Comparison of ENCODE assay signal across 11 cellular contexts in genomic region chr2:49940616-49941015, GRCh38.
DNase-seq lines count a peak whose midpoint lies in the region; ATAC-seq and TF ChIP-seq lines count a peak whose summit lies in the region.
"Had no signal": no experiment of that assay in that cellular context is flagged by ENCODE, and none has a peak within 500 bp of the region (broad histone marks: within the 10 kb centered on the region; RNA-seq: fewer than 3 reads in every experiment).

No MANE protein-coding gene starts in this region.

- H3K4me3 Mint-ChIP-seq in activated CD8-positive, alpha-beta memory T cell treated with anti-CD3 and anti-CD28 coated beads, Interleukin-2, amount 10 ng/mL, durations not matched to agents 7 days and 5 days, result peak overlapping the region; percentile 73
- no peak overlapping the region for H3K4me3 Mint-ChIP-seq in GM23338
- H3K4me3 Mint-ChIP-seq: nephron had no signal

- no peaks in the 10 kb centered on the region for H3K27me3 Mint-ChIP-seq in activated CD8-positive, alpha-beta memory T cell treated with anti-CD3 and anti-CD28 coated beads, Interleukin-2, amount 10 ng/mL, durations not matched to agents 7 days and 5 days
- H3K27me3 Mint-ChIP-seq in GM23338 (ENCODE audit: insufficient read depth, low read depth, poor library complexity), result peaks cover 45% of the 10 kb centered on the region

- no peaks in the 10 kb centered on the region for H4K20me1 ChIP-seq in mammary epithelial cell (ENCODE audit: insufficient read depth, low read length)
- no peaks in the 10 kb centered on the region for H4K20me1 ChIP-seq in GM23338 (replicated peaks; ENCODE audit: insufficient read depth)

- H3K9ac ChIP-seq in mammary epithelial cell (ENCODE audit: insufficient read depth, low read length) (peak overlapping the region; percentile 3), stomach smooth muscle (ENCODE audit: low read length in 2 of 2) (no peak overlapping the region)

- H3K79me2 ChIP-seq in mammary epithelial cell (ENCODE audit: insufficient read depth, low read length) (no peaks in the 10 kb centered on the region), GM23338 (replicated peaks; ENCODE audit: insufficient read depth) (no peaks in the 10 kb centered on the region)

- H3K9me3 ChIP-seq in mammary epithelial cell (replicated peaks; ENCODE audit: insufficient read depth, low read length) (no peaks in the 10 kb centered on the region), stomach smooth muscle (ENCODE audit: control insufficient read depth in 2 of 2, low read length in 2 of 2) (no peaks in the 10 kb centered on the region)
- H3K9me3 ChIP-seq: adrenal gland had no signal

- no peaks in the 10 kb centered on the region for H3K9me3 Mint-ChIP-seq in activated CD8-positive, alpha-beta memory T cell treated with anti-CD3 and anti-CD28 coated beads, Interleukin-2, amount 10 ng/mL, durations not matched to agents 7 days and 5 days (ENCODE audit: low read depth)
- no peaks in the 10 kb centered on the region for H3K9me3 Mint-ChIP-seq in GM23338
- H3K9me3 Mint-ChIP-seq: nephron had no signal

- H3K27me3 ChIP-seq in mammary epithelial cell (ENCODE audit: insufficient read depth, low read length) (no peaks in the 10 kb centered on the region), stomach smooth muscle (ENCODE audit: control insufficient read depth in 1 of 2, insufficient read depth in 2 of 2, low read length in 2 of 2) (no peaks in the 10 kb centered on the region), GM23338 (ENCODE audit: insufficient read depth) (peaks cover 83% of the 10 kb centered on the region)
- H3K27me3 ChIP-seq: adrenal gland had no signal

- no TSS peak for BruUV-seq in mammary epithelial cell (replicated peaks; lab: Mats Ljungman, UMichigan)

- CTCF ChIA-PET in activated CD8-positive, alpha-beta memory T cell treated with anti-CD3 and anti-CD28 coated beads, Interleukin-2, amount 10 ng/mL, durations not matched to agents 7 days and 5 days (lab: Charles Lee), result interaction anchor here (1.2 kb wide), 1 partner anchor 9 kb away, joined by 3 read pairs; no protein-coding TSS in a partner anchor
- CTCF ChIA-PET in mammary epithelial cell (lab: Charles Lee; ENCODE audit: low non-redundant PET), result no interaction called here

- H3K4me3 ChIP-seq in mammary epithelial cell (replicated peaks in 1 of 3; ENCODE audit: insufficient read depth in 1 of 3, low read depth in 2 of 3, low read length in 3 of 3) (peak overlapping the region in 2 of 3 experiments; percentile 29 to 35), stomach smooth muscle (ENCODE audit: low read length in 2 of 2) (peak overlapping the region; percentile 24 to 41), GM23338 (no peak overlapping the region)

- H3K36me3 ChIP-seq in mammary epithelial cell (ENCODE audit: insufficient read depth, low read length) (no peaks in the 10 kb centered on the region), stomach smooth muscle (ENCODE audit: control insufficient read depth in 2 of 2, insufficient read depth in 2 of 2, low read length in 2 of 2) (no peaks in the 10 kb centered on the region), GM23338 (ENCODE audit: insufficient read depth) (no peaks in the 10 kb centered on the region)
- H3K36me3 ChIP-seq: adrenal gland had no signal

- DNase-seq in activated CD8-positive, alpha-beta memory T cell treated with anti-CD3 and anti-CD28 coated beads, Interleukin-2, amount 10 ng/mL, durations not matched to agents 7 days and 5 days, result no peak
- DNase-seq in activated CD8-positive, alpha-beta memory T cell treated with anti-CD3 and anti-CD28 coated beads, Interleukin-2, amount 50 U/mL, for 48 hours, result no peak
- peak; percentile 17 for DNase-seq in LoVo (ENCODE audit: low spot score)
- no peak for DNase-seq in mammary epithelial cell
- DNase-seq in kidney tubule cell (ENCODE audit: low spot score), result no peak
- DNase-seq in NCI-H1105 (lab: John Stamatoyannopoulos, UW), result no peak
- no peak for DNase-seq in GM23338 (ENCODE audit: low spot score)
- DNase-seq: adrenal gland, NCI-H1436 treated with DMSO at 0.1 percent for 48 hours had no signal

- H3K4me1 Mint-ChIP-seq in activated CD8-positive, alpha-beta memory T cell treated with anti-CD3 and anti-CD28 coated beads, Interleukin-2, amount 10 ng/mL, durations not matched to agents 7 days and 5 days, result peaks cover 3% of the 10 kb centered on the region
- peaks cover 16% of the 10 kb centered on the region for H3K4me1 Mint-ChIP-seq in GM23338

- 10% methylated on average over 3 of the region's 3 CpGs for WGBS in mammary epithelial cell (ENCODE audit: low coverage, missing lambda C conversion rate)

- H3K4me2 ChIP-seq in mammary epithelial cell (ENCODE audit: insufficient read depth, low read depth, low read length) (peak overlapping the region; percentile 67), GM23338 (no peak overlapping the region)

- intact Hi-C loops in mammary epithelial cell (cut with micrococcal nuclease), result no loop called here

- dilution Hi-C loops in mammary epithelial cell (cut with HindIII; ENCODE audit: low sequenced_read_pairs), result no loop called here

- H3K36me3 Mint-ChIP-seq in activated CD8-positive, alpha-beta memory T cell treated with anti-CD3 and anti-CD28 coated beads, Interleukin-2, amount 10 ng/mL, durations not matched to agents 7 days and 5 days, result no peaks in the 10 kb centered on the region
- no peaks in the 10 kb centered on the region for H3K36me3 Mint-ChIP-seq in GM23338 (ENCODE audit: low read depth)

- H3K4me1 ChIP-seq in mammary epithelial cell (ENCODE audit: insufficient read depth, low read length) (no peaks in the 10 kb centered on the region), stomach smooth muscle (ENCODE audit: control insufficient read depth, insufficient read depth, low read length) (no peaks in the 10 kb centered on the region), GM23338 (ENCODE audit: insufficient read depth) (peaks cover 10% of the 10 kb centered on the region)
- H3K4me1 ChIP-seq: adrenal gland had no signal

- H3K27ac ChIP-seq in mammary epithelial cell (ENCODE audit: insufficient read depth, low read depth, low read length) (no peak overlapping the region), stomach smooth muscle (ENCODE audit: low read length) (no peak overlapping the region), GM23338 (ENCODE audit: low read depth) (no peak overlapping the region)
- H3K27ac ChIP-seq: adrenal gland had no signal

- H3K27ac Mint-ChIP-seq in activated CD8-positive, alpha-beta memory T cell treated with anti-CD3 and anti-CD28 coated beads, Interleukin-2, amount 10 ng/mL, durations not matched to agents 7 days and 5 days, result peak overlapping the region; percentile 68
- no peak overlapping the region for H3K27ac Mint-ChIP-seq in GM23338
- H3K27ac Mint-ChIP-seq: nephron had no signal

- in situ Hi-C loops in mammary epithelial cell (cut with MboI; ENCODE audit: low sequenced_read_pairs in 2 of 2), result no loop called here

- peak; percentile 23 for ATAC-seq in activated CD8-positive, alpha-beta memory T cell treated with anti-CD3 and anti-CD28 coated beads, Interleukin-2, amount 10 ng/mL, durations not matched to agents 7 days and 5 days
- no peak for ATAC-seq in GM23338

- H3K9me2 ChIP-seq in GM23338 (ENCODE audit: insufficient read depth), result no peaks in the 10 kb centered on the region

- H2AFZ ChIP-seq in mammary epithelial cell (ENCODE audit: low read depth, low read length) (peak overlapping the region; percentile 67), GM23338 (no peak overlapping the region)

- H3F3A ChIP-seq in GM23338 (replicated peaks; ENCODE audit: low read depth), result no peaks in the 10 kb centered on the region

- TF ChIP-seq CTCF in mammary epithelial cell (conservative IDR thresholded peaks at IDR 0.05 in 1 of 2, IDR thresholded peaks at IDR 0.05 in 1 of 2; ENCODE audit: extremely low read depth in 1 of 2, insufficient read depth in 1 of 2, low read depth in 1 of 2, low read length in 2 of 2), result no peak
- TF ChIP-seq CTCF in GM23338 (conservative IDR thresholded peaks at IDR 0.05; ENCODE audit: low read depth in 2 of 2), result no peak

TF ChIP-seq in GM23338, 12 proteins besides CTCF, POLR2A, EP300 and RAD21:
- TF ChIP-seq STAT1 (IDR thresholded peaks at IDR 0.05; ENCODE audit: unreplicated experiment), result no peak
- no peak for TF ChIP-seq ETS1 (IDR thresholded peaks at IDR 0.05)
- no peak for TF ChIP-seq NANOG (IDR thresholded peaks at IDR 0.05; ENCODE audit: borderline replicate concordance)
- no peak for TF ChIP-seq REST (IDR thresholded peaks at IDR 0.05; ENCODE audit: unreplicated experiment)
- no peak for TF ChIP-seq ZNF331 (CRISPR knock-in tag; IDR thresholded peaks at IDR 0.05; ENCODE audit: low read depth)
